In genomic region chr6:44237813-44238433, GRCh38 we compare ENCODE assay signal across 8 cellular contexts. TPM values are rescaled to one million over a fixed set of nuclear protein-coding genes. Genes with fewer than 3 reads are reported as not detected.
DNase-seq lines count a peak whose midpoint lies in the region; ATAC-seq and TF ChIP-seq lines count a peak whose summit lies in the region.

No MANE protein-coding gene starts in this region.

- H3K27ac Mint-ChIP-seq in CD8-positive, alpha-beta memory T cell = peak overlapping the region; percentile 63 to 98 (median 96)

- no peaks in the 10 kb centered on the region for H3K27me3 ChIP-seq in CD8-positive, alpha-beta memory T cell (ENCODE audit: insufficient read depth, low read length, poor library complexity, severe bottlenecking)
- H3K27me3 ChIP-seq in HL-60 (ENCODE audit: insufficient read depth, poor library complexity, severe bottlenecking) (no peaks in the 10 kb centered on the region), neural cell (ENCODE audit: insufficient read depth, low read depth, low read length) (no peaks in the 10 kb centered on the region), subcutaneous abdominal adipose tissue (ENCODE audit: control insufficient read depth in 5 of 5, insufficient read depth in 4 of 5, low read length in 5 of 5) (no peaks in the 10 kb centered on the region)

- peaks cover 10 to 15% (median 10%) of the 10 kb centered on the region in 3 donors for H3K4me1 Mint-ChIP-seq in CD8-positive, alpha-beta memory T cell

- TF ChIP-seq EP300 in neural cell (conservative IDR thresholded peaks at IDR 0.05; ENCODE audit: poor library complexity, severe bottlenecking) = peak; percentile 22

- TF ChIP-seq CTCF in HL-60 (IDR thresholded peaks at IDR 0.05; ENCODE audit: insufficient read depth, low read length) (peak; percentile 62), foreskin fibroblast (IDR thresholded peaks at IDR 0.05; ENCODE audit: low read depth, low read length) (peak; percentile 92), neural cell (IDR thresholded peaks at IDR 0.05; ENCODE audit: poor library complexity, severe bottlenecking) (peak; percentile 98)

- no peaks in the 10 kb centered on the region for H3K9me2 ChIP-seq in neural cell (ENCODE audit: insufficient read depth, low read length)

- DNase-seq in CD8-positive, alpha-beta memory T cell = peak; percentile 70 to 85 (median 76)
- peak in 1 of 2 experiments; percentile 67 for DNase-seq in HL-60 (ENCODE audit: low read depth in 1 of 2, low spot score in 1 of 2)
- peak; percentile 80 for DNase-seq in RKO (ENCODE audit: low spot score)
- DNase-seq in activated effector memory CD4-positive, alpha-beta T cell treated with anti-CD3 and anti-CD28 coated beads, Interleukin-2, amount 50 U/mL, for 16 hours = peak; percentile 93
- DNase-seq in foreskin fibroblast = peak; percentile 72 to 91

- H3K4me3 ChIP-seq in CD8-positive, alpha-beta memory T cell (ENCODE audit: low read length) = peak overlapping the region; percentile 77
- H3K4me3 ChIP-seq in HL-60 (replicated peaks; ENCODE audit: insufficient read depth, low read length) (peak overlapping the region; percentile 61), foreskin fibroblast (ENCODE audit: low read depth in 1 of 2, low read length in 2 of 2) (peak overlapping the region; percentile 66 to 67), neural cell (ENCODE audit: low read length) (peak overlapping the region; percentile 64), subcutaneous abdominal adipose tissue (ENCODE audit: low read depth in 1 of 5, low read length in 5 of 5) (peak overlapping the region; percentile 59 to 75 (median 65))

- no peaks in the 10 kb centered on the region for H3K9me3 Mint-ChIP-seq in CD8-positive, alpha-beta memory T cell

- ATAC-seq in GM19452 (IDR thresholded peaks at IDR 0.05; ENCODE audit: unreplicated experiment) = peak; percentile 93

- peak overlapping the region; percentile 72 for H2AFZ ChIP-seq in neural cell (ENCODE audit: low read depth, low read length)

- peaks cover 0 to 3% (median 0%) of the 10 kb centered on the region in 3 donors for H3K36me3 Mint-ChIP-seq in CD8-positive, alpha-beta memory T cell

- H3K4me1 ChIP-seq in CD8-positive, alpha-beta memory T cell (ENCODE audit: insufficient read depth, low read length) = peaks cover 12% of the 10 kb centered on the region
- H3K4me1 ChIP-seq in subcutaneous abdominal adipose tissue (ENCODE audit: control insufficient read depth in 5 of 5, insufficient read depth in 5 of 5, low read length in 5 of 5) = peaks cover 11 to 53% (median 47%) of the 10 kb centered on the region in 5 donors

- CTCF ChIA-PET in CD8-positive, alpha-beta memory T cell (lab: Charles Lee) = interaction anchor here (0.9 to 6.3 kb wide), 16 partner anchors 9 to 141 kb away, joined by 3 to 69 read pairs (median 4); partner anchors contain the start of genes HSP90AB1, SLC29A1 and SLC35B2

- no peaks in the 10 kb centered on the region for H4K20me1 ChIP-seq in neural cell (ENCODE audit: insufficient read depth)

- H3K4me3 Mint-ChIP-seq in CD8-positive, alpha-beta memory T cell = peak overlapping the region; percentile 84 to 95 (median 89)

- H3K9ac ChIP-seq in neural cell (ENCODE audit: low read length) (peak overlapping the region; percentile 76), subcutaneous abdominal adipose tissue (ENCODE audit: low read length in 5 of 5) (peak overlapping the region in 4 of 5 donors; percentile 53 to 72 (median 63))

- TF ChIP-seq RAD21 in neural cell (conservative IDR thresholded peaks at IDR 0.05) = peak; percentile 75

- peaks cover 0 to 2% of the 10 kb centered on the region in 2 donors for H3K27me3 Mint-ChIP-seq in CD8-positive, alpha-beta memory T cell

- no peaks in the 10 kb centered on the region for H3K36me3 ChIP-seq in CD8-positive, alpha-beta memory T cell (ENCODE audit: insufficient read depth, low read length)
- H3K36me3 ChIP-seq in neural cell (ENCODE audit: insufficient read depth, low read length) (no peaks in the 10 kb centered on the region), subcutaneous abdominal adipose tissue (ENCODE audit: control insufficient read depth in 5 of 5, insufficient read depth in 5 of 5, low read length in 5 of 5) (peaks cover 0 to 14% (median 11%) of the 10 kb centered on the region in 5 donors)

- no peak overlapping the region for H3K4me2 ChIP-seq in neural cell (ENCODE audit: low read length)

- POLR2A ChIA-PET in CD8-positive, alpha-beta memory T cell (lab: Charles Lee) = interaction anchor here (0.6 to 2.1 kb wide), 5 partner anchors 9 to 1184 kb away, joined by 3 to 18 read pairs (median 3); partner anchors contain the start of genes CUL7, HSP90AB1 and SLC29A1

- H3K79me2 ChIP-seq in neural cell (replicated peaks; ENCODE audit: insufficient read depth, low read length) = no peaks in the 10 kb centered on the region

- H3F3A ChIP-seq in neural cell (ENCODE audit: insufficient read depth, low read length, poor library complexity, severe bottlenecking) = no peaks in the 10 kb centered on the region

- H3K27ac ChIP-seq in CD8-positive, alpha-beta memory T cell (ENCODE audit: low read depth, low read length) = peak overlapping the region; percentile 87
- H3K27ac ChIP-seq in HL-60 (replicated peaks) (peak overlapping the region; percentile 60), neural cell (ENCODE audit: low read length) (peak overlapping the region; percentile 47), subcutaneous abdominal adipose tissue (ENCODE audit: low read depth, low read length) (peak overlapping the region; percentile 94)

- H3K9me3 ChIP-seq in CD8-positive, alpha-beta memory T cell (ENCODE audit: low read length) = no peaks in the 10 kb centered on the region
- H3K9me3 ChIP-seq in neural cell (ENCODE audit: low read length) = no peaks in the 10 kb centered on the region
- no peaks in the 10 kb centered on the region for H3K9me3 ChIP-seq in subcutaneous abdominal adipose tissue (ENCODE audit: control insufficient read depth in 5 of 5, low read length in 5 of 5)

TF ChIP-seq in neural cell, 6 proteins besides CTCF, POLR2A, EP300 and RAD21:
- peak; percentile 50 for TF ChIP-seq POLR2AphosphoS5 (IDR thresholded peaks at IDR 0.05)
- TF ChIP-seq SMC3 (conservative IDR thresholded peaks at IDR 0.05; ENCODE audit: poor library complexity) = peak; percentile 92
- no peak for TF ChIP-seq MXI1 (conservative IDR thresholded peaks at IDR 0.05; ENCODE audit: poor library complexity, severe bottlenecking)
- no peak for TF ChIP-seq REST (IDR thresholded peaks at IDR 0.05; ENCODE audit: borderline replicate concordance)

RNA-seq across cellular contexts. Expression of gene HSP90AB1, which starts 9.0 kb away (rescaled TPM):
- 1,000 to 10,000 TPM; 2,387 to 2,400 TPM for total RNA-seq in CD8-positive, alpha-beta memory T cell
- 460 TPM for polyA plus RNA-seq in CD8-positive, alpha-beta memory T cell
- 485 and 522 TPM in 2 replicates for polyA plus RNA-seq in neural cell
- 358 and 429 TPM in 2 replicates for polyA minus RNA-seq in neural cell

RNA-seq across cellular contexts. Expression of gene SLC29A1, which starts 14.5 kb away (rescaled TPM):
- 100 to 1,000 TPM; 116 TPM for total RNA-seq in CD8-positive, alpha-beta memory T cell
- polyA plus RNA-seq in CD8-positive, alpha-beta memory T cell = 3.6 TPM
- polyA plus RNA-seq in neural cell = 18.9 and 29.5 TPM in 2 replicates
- 11.7 and 12.7 TPM in 2 replicates for polyA minus RNA-seq in neural cell

RNA-seq across cellular contexts. Expression of gene SLC35B2, which starts 19.4 kb away (rescaled TPM):
- 10 to 100 TPM; 34.8 to 35.7 TPM for total RNA-seq in CD8-positive, alpha-beta memory T cell
- 49.0 TPM for polyA plus RNA-seq in CD8-positive, alpha-beta memory T cell
- 44.5 and 64.9 TPM in 2 replicates for polyA plus RNA-seq in neural cell
- polyA minus RNA-seq in neural cell = 33.5 and 42.1 TPM in 2 replicates

RNA-seq across cellular contexts. Expression of gene MYMX, which starts 21.2 kb away (rescaled TPM):
- not detected for total RNA-seq in CD8-positive, alpha-beta memory T cell
- not detected for polyA plus RNA-seq in CD8-positive, alpha-beta memory T cell
- polyA plus RNA-seq in neural cell = not detected in 2 replicates
- not detected in 2 replicates for polyA minus RNA-seq in neural cell

RNA-seq across cellular contexts. Expression of gene NFKBIE, which starts 27.4 kb away (rescaled TPM):
- 10 to 100 TPM; 33.1 to 34.3 TPM for total RNA-seq in CD8-positive, alpha-beta memory T cell
- 5.3 TPM for polyA plus RNA-seq in CD8-positive, alpha-beta memory T cell
- polyA plus RNA-seq in neural cell = 15.1 and 16.8 TPM in 2 replicates
- 12.7 and 13.7 TPM in 2 replicates for polyA minus RNA-seq in neural cell
